In genomic region chr9:77980622-77981021, GRCh38 we compare ENCODE assay signal across 12 cellular contexts. TPM values are rescaled to one million over a fixed set of nuclear protein-coding genes. Genes with fewer than 3 reads are reported as not detected.
A peak's percentile ranks its signal among the peaks of the same experiment; 100 is the strongest.
DNase-seq lines count a peak whose midpoint lies in the region; ATAC-seq, FAIRE-seq and TF ChIP-seq lines count a peak whose summit lies in the region.
"Had no signal": no experiment of that assay in that cellular context is flagged by ENCODE, and none has a peak within 500 bp of the region (broad histone marks: within the 10 kb centered on the region; RNA-seq: fewer than 3 reads in every experiment).

No MANE protein-coding gene starts in this region.

- H3K9me3 ChIP-seq in BLaER1 treated with 17β-estradiol and CSF1 and Interleukin-3, amounts not matched to agents 10 nM and 100 nM (replicated peaks in 1 of 11) = no peaks in the 10 kb centered on the region
- H3K9me3 ChIP-seq in colonic mucosa = no peaks in the 10 kb centered on the region
- no peaks in the 10 kb centered on the region for H3K9me3 ChIP-seq in muscle layer of duodenum (ENCODE audit: control insufficient read depth in 1 of 2, low read length in 2 of 2)
- H3K9me3 ChIP-seq: uterus had no signal

- no peak for ATAC-seq in GM18519 (IDR thresholded peaks at IDR 0.05; ENCODE audit: low FRiP score, unreplicated experiment)
- no peak for ATAC-seq in omental fat pad (ENCODE audit: low FRiP score)
- ATAC-seq in Right ventricle myocardium superior (ENCODE audit: poor library complexity) = no peak

- H3K9ac ChIP-seq in BLaER1 treated with 17β-estradiol and CSF1 and Interleukin-3, amounts not matched to agents 10 nM and 100 nM = no peak overlapping the region
- peak overlapping the region in 1 of 2 donors; percentile 22 for H3K9ac ChIP-seq in colonic mucosa (ENCODE audit: low read depth in 2 of 2, low read length in 2 of 2)

- no peak for FAIRE-seq in HTR-8/SVneo (lab: Jason Lieb, UNC)
- FAIRE-seq: endometrium had no signal

- H3K27me3 ChIP-seq in BLaER1 treated with 17β-estradiol and CSF1 and Interleukin-3, amounts not matched to agents 10 nM and 100 nM = no peaks in the 10 kb centered on the region
- H3K27me3 ChIP-seq in colonic mucosa = no peaks in the 10 kb centered on the region
- no peaks in the 10 kb centered on the region for H3K27me3 ChIP-seq in muscle layer of duodenum (ENCODE audit: low read depth, low read length)
- H3K27me3 ChIP-seq: uterus had no signal

- no peak overlapping the region for H3K4me3 ChIP-seq in BLaER1 treated with 17β-estradiol and CSF1 and Interleukin-3, amounts not matched to agents 10 nM and 100 nM
- no peak overlapping the region for H3K4me3 ChIP-seq in colonic mucosa
- no peak overlapping the region for H3K4me3 ChIP-seq in muscle layer of duodenum (ENCODE audit: low read depth in 1 of 2, low read length in 2 of 2)
- H3K4me3 ChIP-seq: uterus had no signal

- peak; percentile 23 for DNase-seq in NCI-H69 (lab: John Stamatoyannopoulos, UW)
- DNase-seq in colonic mucosa = no peak
- no peak for DNase-seq in omental fat pad (ENCODE audit: low spot score)
- DNase-seq in Right ventricle myocardium superior = no peak
- no peak for DNase-seq in HTR-8/SVneo (ENCODE audit: insufficient read length, low spot score)
- DNase-seq: NCI-H345, T1000, uterus had no signal

- H4K20me1 ChIP-seq in BLaER1 treated with 17β-estradiol and CSF1 and Interleukin-3, amounts not matched to agents 10 nM and 100 nM = peaks cover 0 to 94% (median 28%) of the 10 kb centered on the region in 11 experiments; a peak in 13 of 22 replicates

- intact Hi-C loops in colonic mucosa (cut with DNase I) = loop anchor here (5.0 kb wide), 1 partner anchor 37 kb away; no protein-coding TSS in a partner anchor
- intact Hi-C loops in Right ventricle myocardium superior (cut with DNase I) = no loop called here

- H3K4me2 ChIP-seq in BLaER1 treated with 17β-estradiol and CSF1 and Interleukin-3, amounts not matched to agents 10 nM and 100 nM = peak overlapping the region in 8 of 11 experiments; percentile 51 to 78 (median 68); a peak in 13 of 22 replicates

- peaks cover 0 to 22% (median 0%) of the 10 kb centered on the region in 11 experiments; a peak in 4 of 22 replicates for H3K36me3 ChIP-seq in BLaER1 treated with 17β-estradiol and CSF1 and Interleukin-3, amounts not matched to agents 10 nM and 100 nM
- H3K36me3 ChIP-seq in colonic mucosa (no peaks in the 10 kb centered on the region), muscle layer of duodenum (ENCODE audit: control insufficient read depth in 1 of 2, insufficient read depth in 2 of 2, low read length in 2 of 2) (no peaks in the 10 kb centered on the region)
- H3K36me3 ChIP-seq: uterus had no signal

- peaks cover 52 to 89% (median 61%) of the 10 kb centered on the region in 10 experiments for H3K4me1 ChIP-seq in BLaER1 treated with 17β-estradiol and CSF1 and Interleukin-3, amounts not matched to agents 10 nM and 100 nM
- H3K4me1 ChIP-seq in colonic mucosa (peaks cover 16% of the 10 kb centered on the region), muscle layer of duodenum (ENCODE audit: control insufficient read depth in 1 of 2, insufficient read depth in 2 of 2, low read length in 2 of 2) (peaks cover 25 to 31% of the 10 kb centered on the region in 2 donors)

- H3K27ac ChIP-seq in BLaER1 treated with 17β-estradiol and CSF1 and Interleukin-3, amounts not matched to agents 10 nM and 100 nM = 0 out of 22 replicates have a peak overlapping the region, but pooled peaks of 1 of the 11 experiments have one; percentile 26
- peak overlapping the region; percentile 80 for H3K27ac ChIP-seq in colonic mucosa
- peak overlapping the region; percentile 52 for H3K27ac ChIP-seq in muscle layer of duodenum (ENCODE audit: low read length)

- TF ChIP-seq CTCF in colonic mucosa (IDR thresholded peaks at IDR 0.05) (no peak), omental fat pad (IDR thresholded peaks at IDR 0.05) (no peak)

RNA-seq across cellular contexts. Expression of gene GNAQ, which starts 51.0 kb away (rescaled TPM):
- total RNA-seq in colonic mucosa (100 to 1,000 TPM in 1 of 2 donors, 10 to 100 TPM in 1; 75.6 to 105 TPM), omental fat pad (10 to 100 TPM; 40.8 to 54.7 (median 53.8) TPM), Right ventricle myocardium superior (12.2 TPM)
